8 cellular contexts compared by ENCODE assay signal in the genomic region with DNA sequence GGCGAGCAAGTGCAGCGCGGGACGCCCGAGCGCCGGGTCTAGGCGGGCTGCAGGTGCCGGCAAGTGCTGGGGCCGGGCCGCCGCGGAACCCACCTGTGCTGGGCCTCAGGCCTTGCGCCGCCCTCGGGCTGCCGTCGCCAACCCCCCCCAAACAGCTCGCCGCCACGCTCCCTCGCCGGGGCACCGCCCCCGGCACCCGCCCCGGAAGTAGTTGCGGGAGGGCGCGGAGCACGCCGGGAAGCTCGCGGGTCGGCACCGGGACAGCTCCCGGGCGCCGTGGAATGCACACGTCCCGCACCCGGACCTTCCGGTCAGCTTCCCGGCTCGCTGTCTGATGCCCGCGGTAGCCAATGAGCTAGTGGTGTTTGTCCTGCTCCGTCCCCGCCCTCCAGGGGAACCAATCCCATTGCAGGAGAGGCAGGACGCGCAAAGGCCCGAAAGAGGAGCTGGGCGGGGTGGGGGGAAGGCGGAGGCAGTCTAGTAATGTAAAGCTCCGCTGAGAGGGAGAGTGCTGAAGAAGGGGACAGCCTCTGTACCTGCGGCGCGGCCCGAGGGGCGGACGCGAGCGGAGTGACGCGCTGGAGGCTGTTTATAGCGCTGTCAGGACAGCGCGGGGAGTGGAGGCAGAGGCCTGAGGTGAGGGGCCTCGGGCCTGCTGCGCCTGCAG. TPM values are rescaled to one million over a fixed set of nuclear protein-coding genes. Genes with fewer than 3 reads are reported as not detected.
A peak's percentile ranks its signal among the peaks of the same experiment; 100 is the strongest.
DNase-seq lines count a peak whose midpoint lies in the region; ATAC-seq, FAIRE-seq and TF ChIP-seq lines count a peak whose summit lies in the region.

A gene with protein sequence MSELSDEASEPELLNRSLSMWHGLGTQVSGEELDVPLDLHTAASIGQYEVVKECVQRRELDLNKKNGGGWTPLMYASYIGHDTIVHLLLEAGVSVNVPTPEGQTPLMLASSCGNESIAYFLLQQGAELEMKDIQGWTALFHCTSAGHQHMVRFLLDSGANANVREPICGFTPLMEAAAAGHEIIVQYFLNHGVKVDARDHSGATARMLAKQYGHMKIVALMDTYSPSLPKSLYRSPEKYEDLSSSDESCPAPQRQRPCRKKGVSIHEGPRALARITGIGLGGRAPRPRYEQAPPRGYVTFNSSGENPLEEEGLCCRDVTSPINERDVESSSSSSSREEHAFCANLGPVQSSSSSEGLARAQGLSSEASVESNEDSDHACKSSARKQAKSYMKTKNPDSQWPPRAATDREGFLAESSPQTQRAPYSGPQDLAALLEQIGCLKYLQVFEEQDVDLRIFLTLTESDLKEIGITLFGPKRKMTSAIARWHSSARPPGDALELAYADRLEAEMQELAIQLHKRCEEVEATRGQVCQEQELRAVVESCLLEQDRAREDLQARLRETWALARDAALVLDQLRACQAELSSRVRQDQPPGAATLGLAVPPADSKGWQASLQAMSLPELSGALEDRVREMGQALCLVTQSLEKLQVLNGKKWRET (minus strand): TSS at position 209 of the 667 bp plus-strand sequence. CDS start 4,122 bp downstream, outside the sequence.
A gene (plus strand): TSS at position 475 of the 667 bp plus-strand sequence. CDS start 1,978 bp downstream, outside the sequence.

- TF ChIP-seq CTCF in GM13977 (IDR thresholded peaks at IDR 0.05; ENCODE audit: extremely low read depth, insufficient read depth, missing control alignments) (no peak), right atrium auricular region (IDR thresholded peaks at IDR 0.05) (no peak), psoas muscle (IDR thresholded peaks at IDR 0.05) (no peak)

- H3K4me1 ChIP-seq in right atrium auricular region (peaks cover 0 to 9% of the 10 kb centered on the region in 2 donors), psoas muscle (peaks cover 9% of the 10 kb centered on the region)

- H3K9me3 ChIP-seq in right atrium auricular region (no peaks in the 10 kb centered on the region), psoas muscle (no peaks in the 10 kb centered on the region)

- H3K27me3 ChIP-seq in right atrium auricular region (no peaks in the 10 kb centered on the region), psoas muscle (ENCODE audit: insufficient read depth in 3 of 3, low read length in 2 of 3) (no peaks in the 10 kb centered on the region)

- FAIRE-seq in urothelium cell line (lab: Jason Lieb, UNC) = peak; percentile 63

- H3K4me1 Mint-ChIP-seq in T-helper 1 cell treated with Interleukin-12 subunit alpha and Interleukin-12 subunit beta and Interleukin-4 antibody, amounts not matched to agents 30 μg/mL and 1 μg/mL, for 36 hours (ENCODE audit: low read depth) = peaks cover 16% of the 10 kb centered on the region

- H3K4me3 Mint-ChIP-seq in T-helper 1 cell treated with Interleukin-12 subunit alpha and Interleukin-12 subunit beta and Interleukin-4 antibody, amounts not matched to agents 30 μg/mL and 1 μg/mL, for 36 hours = peak within 1 kb of the TSS; percentile 85

- ATAC-seq in HG02840 (IDR thresholded peaks at IDR 0.05; ENCODE audit: low FRiP score, unreplicated experiment) = peak; percentile 75
- peak; percentile 98 for ATAC-seq in psoas muscle

- H3K36me3 ChIP-seq in right atrium auricular region = peaks cover 8% of the 10 kb centered on the region
- peaks cover 2 to 28% of the 10 kb centered on the region in 2 donors for H3K36me3 ChIP-seq in psoas muscle (ENCODE audit: insufficient read depth in 1 of 2, low read depth in 1 of 2)

- in situ Hi-C loops in GM13977 (cut with MboI; ENCODE audit: low pct_unique_long_range_greater_than_20kb, low sequenced_read_pairs, unreplicated experiment) = loop anchor here (25.0 kb wide), 1 partner anchor 328 kb away; a partner anchor contains a TSS

- peak within 1 kb of the TSS; percentile 70 to 99 for H3K4me3 ChIP-seq in right atrium auricular region
- peak within 1 kb of the TSS; percentile 87 for H3K4me3 ChIP-seq in psoas muscle

- 0 to 1% (median 1%) methylated on average over 53 to 70 of the region's 70 CpGs for WGBS in psoas muscle, 3 donors

- H3K27ac Mint-ChIP-seq in T-helper 1 cell treated with Interleukin-12 subunit alpha and Interleukin-12 subunit beta and Interleukin-4 antibody, amounts not matched to agents 30 μg/mL and 1 μg/mL, for 36 hours = peak within 1 kb of the TSS; percentile 70

- intact Hi-C loops in psoas muscle (cut with DNase I) = no loop called here

- no peaks in the 10 kb centered on the region for H3K9me3 Mint-ChIP-seq in T-helper 1 cell treated with Interleukin-12 subunit alpha and Interleukin-12 subunit beta and Interleukin-4 antibody, amounts not matched to agents 30 μg/mL and 1 μg/mL, for 36 hours

- H3K27ac ChIP-seq in angular gyrus (ENCODE audit: low read depth, low read length) = peak within 1 kb of the TSS; percentile 72
- H3K27ac ChIP-seq in right atrium auricular region = peak within 1 kb of the TSS; percentile 74 to 84
- H3K27ac ChIP-seq in psoas muscle = peak within 1 kb of the TSS; percentile 82

- H3K27me3 Mint-ChIP-seq in T-helper 1 cell treated with Interleukin-12 subunit alpha and Interleukin-12 subunit beta and Interleukin-4 antibody, amounts not matched to agents 30 μg/mL and 1 μg/mL, for 36 hours (ENCODE audit: low read depth) = no peaks in the 10 kb centered on the region

- DNase-seq in GM13977 (ENCODE audit: low spot score) (peak; percentile 93), NCI-H1436 (lab: John Stamatoyannopoulos, UW) (peak; percentile 68), right atrium auricular region (ENCODE audit: low spot score) (peak; percentile 98), psoas muscle (peak; percentile 98), urothelium cell line (ENCODE audit: low spot score) (peak; percentile 97)

- no peaks in the 10 kb centered on the region for H3K36me3 Mint-ChIP-seq in T-helper 1 cell treated with Interleukin-12 subunit alpha and Interleukin-12 subunit beta and Interleukin-4 antibody, amounts not matched to agents 30 μg/mL and 1 μg/mL, for 36 hours (ENCODE audit: low read depth)

RNA-seq across cellular contexts. Expression of the first gene that starts in this region (rescaled TPM):
- total RNA-seq in right atrium auricular region (10 to 100 TPM in 1 of 2 donors, 1 to 10 TPM in 1; 6.7 to 13.5 TPM), psoas muscle (1 to 10 TPM; 5.2 to 9.1 (median 7.4) TPM)
- polyA plus RNA-seq in psoas muscle = 10 to 100 TPM; 10.7 to 15.0 (median 14.2) TPM

RNA-seq across cellular contexts. Expression of the second gene that starts in this region (rescaled TPM):
- under 1 TPM; 0.39 to 0.44 TPM for total RNA-seq in right atrium auricular region
- 1 to 10 TPM in 1 of 4 donors, under 1 TPM in 2, not detected in 1; 0.42 to 1.1 (median 0.71) TPM for total RNA-seq in psoas muscle
- 1 to 10 TPM; 1.2 to 2.1 (median 1.8) TPM for polyA plus RNA-seq in psoas muscle

Comparison
In these comparisons a context has a peak if more than half of its experiments do, and no peak if none do; other contexts are left out.
1. Peak in every context shown above with its lines: DNase-seq, ATAC-seq, H3K4me3 ChIP-seq and H3K27ac ChIP-seq.